In genomic region chr3:98900265-98901031, GRCh38 we compare ENCODE assay signal across 9 cellular contexts. TPM values are rescaled to one million over a fixed set of nuclear protein-coding genes. Genes with fewer than 3 reads are reported as not detected.
DNase-seq lines count a peak whose midpoint lies in the region; ATAC-seq, FAIRE-seq and TF ChIP-seq lines count a peak whose summit lies in the region.
"Had no signal": no experiment of that assay in that cellular context is flagged by ENCODE, and none has a peak within 500 bp of the region (broad histone marks: within the 10 kb centered on the region; RNA-seq: fewer than 3 reads in every experiment).

No MANE protein-coding gene starts in this region.

- no peak overlapping the region for H2BK15ac ChIP-seq in mesenchymal stem cell (ENCODE audit: low read depth, poor library complexity, severe bottlenecking)

- H2BK5ac ChIP-seq in mesenchymal stem cell (ENCODE audit: low read depth, low read length, poor library complexity, severe bottlenecking): peak overlapping the region; percentile 95

- H3K79me1 ChIP-seq in mesenchymal stem cell (replicated peaks; ENCODE audit: low read length, poor library complexity, severe bottlenecking): peaks cover 2% of the 10 kb centered on the region

- H3K27me3 ChIP-seq in right atrium auricular region: no peaks in the 10 kb centered on the region
- H3K27me3 ChIP-seq in mesenchymal stem cell (ENCODE audit: control insufficient read depth in 1 of 2, insufficient read depth in 1 of 2, low read length in 2 of 2): no peaks in the 10 kb centered on the region

- FAIRE-seq in HTR-8/SVneo (lab: Jason Lieb, UNC): no peak
- FAIRE-seq: endometrium had no signal

- intact Hi-C loops in left ventricle myocardium superior (cut with micrococcal nuclease): loop anchor here (10.0 kb wide), 1 partner anchor 94 kb away; no protein-coding TSS in a partner anchor

- no peak overlapping the region for H3K23ac ChIP-seq in mesenchymal stem cell (ENCODE audit: low read length in 2 of 2)

- peak overlapping the region; percentile 17 to 44 for H3K18ac ChIP-seq in mesenchymal stem cell (ENCODE audit: low read depth in 1 of 2, low read length in 2 of 2)

- peaks cover 0 to 18% of the 10 kb centered on the region in 2 donors for H3K4me1 ChIP-seq in right atrium auricular region
- H3K4me1 ChIP-seq in mesenchymal stem cell (ENCODE audit: control insufficient read depth, insufficient read depth, low read depth, low read length): no peaks in the 10 kb centered on the region

- H3K27ac ChIP-seq in right atrium auricular region (peak overlapping the region; percentile 97 to 98), mesenchymal stem cell (ENCODE audit: low read length, poor library complexity, severe bottlenecking) (peak overlapping the region; percentile 90)

- no peak overlapping the region for H2AK5ac ChIP-seq in mesenchymal stem cell (ENCODE audit: low read length, severe bottlenecking)

- no peak overlapping the region for H3K4me2 ChIP-seq in mesenchymal stem cell (ENCODE audit: low read length, poor library complexity, severe bottlenecking)

- H3K4me3 ChIP-seq in right atrium auricular region: peak overlapping the region; percentile 92 to 99
- H3K4me3 ChIP-seq in astrocyte of the cerebellum (ENCODE audit: low read depth, low read length): peak overlapping the region; percentile 95
- H3K4me3 ChIP-seq in mesenchymal stem cell (ENCODE audit: insufficient read depth in 1 of 2, low read depth in 1 of 2, low read length in 2 of 2): peak overlapping the region; percentile 91 to 95

- peak overlapping the region; percentile 98 for H3K9ac ChIP-seq in mesenchymal stem cell (ENCODE audit: low read length)

- H2BK12ac ChIP-seq in mesenchymal stem cell (ENCODE audit: low read length in 2 of 2): no peak overlapping the region

- H3K9me3 ChIP-seq in right atrium auricular region: no peaks in the 10 kb centered on the region
- H3K9me3 ChIP-seq in mesenchymal stem cell (ENCODE audit: control insufficient read depth, low read length): no peaks in the 10 kb centered on the region

- DNase-seq in right atrium auricular region (ENCODE audit: low spot score) (no peak), left ventricle myocardium superior (no peak), astrocyte of the cerebellum (ENCODE audit: low read depth) (no peak), mesenchymal stem cell (no peak), left lobe of liver (ENCODE audit: low spot score) (no peak), NCI-H2196 treated with DMSO at 0.1 percent for 48 hours (lab: John Stamatoyannopoulos, UW; ENCODE audit: unreplicated experiment) (no peak), HTR-8/SVneo (ENCODE audit: insufficient read length, low spot score) (no peak)
- DNase-seq in effector CD8-positive, alpha-beta T cell (lab: John Stamatoyannopoulos, UW): no peak

- no peak overlapping the region for H4K91ac ChIP-seq in mesenchymal stem cell (ENCODE audit: low read length)

- H3K36me3 ChIP-seq in right atrium auricular region: no peaks in the 10 kb centered on the region
- H3K36me3 ChIP-seq in mesenchymal stem cell (ENCODE audit: control insufficient read depth in 1 of 2, insufficient read depth in 2 of 2, low read depth in 1 of 2, low read length in 2 of 2): peaks cover 0 to 45% of the 10 kb centered on the region in 2 experiments

- H4K8ac ChIP-seq in mesenchymal stem cell (ENCODE audit: low read length): no peak overlapping the region

- peak overlapping the region in 1 of 2 experiments; percentile 96 for H3K14ac ChIP-seq in mesenchymal stem cell (ENCODE audit: low read length in 2 of 2)

- no peak overlapping the region for H2BK120ac ChIP-seq in mesenchymal stem cell (ENCODE audit: low read depth, low read length)

- under 1% methylated on average over 16 of the region's 17 CpGs for WGBS in mesenchymal stem cell

- H3K4ac ChIP-seq in mesenchymal stem cell (ENCODE audit: low read depth in 1 of 2, low read length in 2 of 2): no peak overlapping the region

- TF ChIP-seq CTCF in right atrium auricular region (IDR thresholded peaks at IDR 0.05): no peak
- TF ChIP-seq CTCF in astrocyte of the cerebellum (IDR thresholded peaks at IDR 0.05; ENCODE audit: low read depth, low read length, missing control alignments): no peak

- ATAC-seq in left ventricle myocardium superior (no peak), left lobe of liver (no peak)

- in situ Hi-C loops in astrocyte of the cerebellum (cut with HindIII; ENCODE audit: low sequenced_read_pairs): no loop called here

- peak overlapping the region; percentile 19 for H2AFZ ChIP-seq in mesenchymal stem cell (ENCODE audit: low read depth, low read length)

RNA-seq across cellular contexts. Expression of gene DCBLD2, which starts 1.0 kb away (rescaled TPM):
- total RNA-seq in right atrium auricular region (10 to 100 TPM; 34.3 to 55.8 TPM), left ventricle myocardium superior (43.1 TPM), left lobe of liver (10.0 TPM)
- 47.2 TPM for polyA plus RNA-seq in mesenchymal stem cell (2013, experiment 1 of 2)
- polyA plus RNA-seq in mesenchymal stem cell (2013, experiment 2 of 2): 46.5 TPM
